In the genomic region with DNA sequence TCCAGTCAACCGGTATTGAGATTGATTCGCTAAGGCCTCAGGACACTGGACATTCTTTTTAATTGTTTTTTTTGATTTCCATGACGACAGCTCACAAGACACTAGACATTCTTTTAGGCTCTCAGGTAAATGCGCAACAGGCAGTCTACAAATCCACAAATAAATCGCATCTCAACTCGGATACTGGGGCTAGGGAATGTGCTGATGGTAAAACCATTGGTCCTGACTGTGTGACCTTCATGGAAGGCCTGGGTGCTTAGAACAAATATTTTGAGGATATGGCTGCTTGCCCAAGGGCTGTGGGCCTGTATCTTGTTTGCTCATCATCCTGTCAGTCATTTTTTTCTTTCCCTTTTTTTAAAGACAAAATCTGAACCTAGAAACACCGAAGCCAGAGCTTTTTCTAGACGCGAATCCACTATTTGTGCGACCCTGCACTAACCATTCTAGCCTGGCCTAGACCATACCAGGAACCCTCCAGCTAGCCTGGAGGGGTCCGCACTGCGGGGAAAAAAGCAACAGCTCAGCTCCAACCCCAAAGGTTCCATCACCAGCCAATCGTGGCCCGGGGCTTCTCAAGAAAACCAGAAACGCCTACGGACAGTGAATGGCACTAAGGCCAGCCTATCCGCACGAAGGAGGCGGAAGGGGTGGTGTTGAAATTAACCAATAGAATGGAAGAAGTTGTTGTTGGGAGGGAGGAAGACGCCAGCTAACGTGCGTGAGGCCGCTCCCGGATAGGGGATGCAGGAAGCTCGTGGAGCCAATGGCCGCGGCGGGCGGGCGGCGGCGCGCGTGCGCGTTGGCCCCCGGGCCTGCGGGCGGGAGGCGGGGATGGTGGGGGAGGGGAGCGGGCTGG, we compare ENCODE assay signal across 8 cellular contexts. TPM values are rescaled to one million over a fixed set of nuclear protein-coding genes. Genes with fewer than 3 reads are reported as not detected.
DNase-seq lines count a peak whose midpoint lies in the region; ATAC-seq, FAIRE-seq and TF ChIP-seq lines count a peak whose summit lies in the region.

No MANE protein-coding gene starts in this region.

- TF ChIP-seq CTCF in OCI-LY1 (IDR thresholded peaks at IDR 0.05; ENCODE audit: low read length) (no peak), endothelial cell of umbilical vein (IDR thresholded peaks at IDR 0.05; ENCODE audit: extremely low read depth in 1 of 2, insufficient read depth in 1 of 2, low read depth in 1 of 2, low read length in 2 of 2) (no peak)

- H3K27ac ChIP-seq in OCI-LY1 (ENCODE audit: low read depth, low read length, poor library complexity, severe bottlenecking) = peak overlapping the region; percentile 86
- peak overlapping the region; percentile 52 for H3K27ac ChIP-seq in endothelial cell of umbilical vein (ENCODE audit: insufficient read depth, low read depth, low read length)

- intact Hi-C loops in endothelial cell of umbilical vein (cut with micrococcal nuclease) = loop anchor here (1.0 to 5.0 kb wide), 8 partner anchors 18 to 1725 kb away; a partner anchor contains a TSS

- peaks cover 67% of the 10 kb centered on the region for H3K4me1 ChIP-seq in OCI-LY1 (ENCODE audit: insufficient read depth, low read length, severe bottlenecking)
- H3K4me1 ChIP-seq in endothelial cell of umbilical vein (ENCODE audit: control insufficient read depth, extremely low read depth, insufficient read depth, low read length) = peaks cover 23% of the 10 kb centered on the region

- peak; percentile 99 for DNase-seq in DMS 273 (lab: John Stamatoyannopoulos, UW; ENCODE audit: unreplicated experiment)
- DNase-seq in HuH-7 (ENCODE audit: low spot score) = peak; percentile 99
- DNase-seq in activated T-cell treated with anti-CD3 and anti-CD28 coated beads for 1 hour (ENCODE audit: low read depth) = peak; percentile 97
- peak; percentile 100 for DNase-seq in endothelial cell of umbilical vein (ENCODE audit: low read depth, low spot score)
- peak; percentile 99 for DNase-seq in midbrain (lab: John Stamatoyannopoulos, UW)
- DNase-seq in stimulated activated CD8-positive, alpha-beta memory T cell treated with anti-CD3 and anti-CD28 coated beads, Interleukin-15, amount 100 ng/mL, for 48 hours (ENCODE audit: low read depth in 2 of 2) = peak; percentile 97 to 98

- POLR2A ChIA-PET in endothelial cell of umbilical vein (lab: Charles Lee) = interaction anchor here (0.6 to 2.0 kb wide), 24 partner anchors 9 to 85 kb away, joined by 3 to 52 read pairs (median 4); a partner anchor contains a TSS

- no peaks in the 10 kb centered on the region for H3F3A ChIP-seq in OCI-LY1 (ENCODE audit: insufficient read depth, low read length)

- BruUV-seq in endothelial cell of umbilical vein (replicated peaks; lab: Mats Ljungman, UMichigan) = TSS peak; percentile 47

- H2AFZ ChIP-seq in OCI-LY1 (ENCODE audit: low read length) (no peak overlapping the region), endothelial cell of umbilical vein (ENCODE audit: low read depth, low read length) (peak overlapping the region; percentile 74)

- CTCF ChIA-PET in endothelial cell of umbilical vein (lab: Charles Lee) = interaction anchor here (0.7 to 4.6 kb wide), 18 partner anchors 13 to 785 kb away, joined by 3 to 39 read pairs (median 4); a partner anchor contains a TSS

- no peaks in the 10 kb centered on the region for H4K20me1 ChIP-seq in OCI-LY1 (ENCODE audit: insufficient read depth, low read length)
- H4K20me1 ChIP-seq in endothelial cell of umbilical vein (replicated peaks; ENCODE audit: control insufficient read depth, extremely low read depth, insufficient read depth, low read length) = no peaks in the 10 kb centered on the region

- H3K79me2 ChIP-seq in OCI-LY1 (ENCODE audit: insufficient read depth, low read length) (peaks cover 42% of the 10 kb centered on the region), endothelial cell of umbilical vein (ENCODE audit: control insufficient read depth, insufficient read depth, low read length) (peaks cover 45% of the 10 kb centered on the region)

- no peaks in the 10 kb centered on the region for H3K9me3 ChIP-seq in OCI-LY1 (ENCODE audit: low read length)
- H3K9me3 ChIP-seq in endothelial cell of umbilical vein (replicated peaks; ENCODE audit: control insufficient read depth, insufficient read depth, low read length) = no peaks in the 10 kb centered on the region

- H3K36me3 ChIP-seq in OCI-LY1 (ENCODE audit: insufficient read depth, low read length) (peaks cover 41% of the 10 kb centered on the region), endothelial cell of umbilical vein (ENCODE audit: control insufficient read depth in 2 of 2, extremely low read depth in 1 of 2, insufficient read depth in 2 of 2, low read length in 2 of 2) (peaks cover 0 to 8% of the 10 kb centered on the region in 2 experiments)

- H3K9ac ChIP-seq in OCI-LY1 (ENCODE audit: low read length) (peak overlapping the region; percentile 74), endothelial cell of umbilical vein (replicated peaks; ENCODE audit: extremely low read depth, insufficient read depth, low read length) (peak overlapping the region; percentile 53)

- H3K27me3 ChIP-seq in OCI-LY1 (ENCODE audit: insufficient read depth, low read length) (no peaks in the 10 kb centered on the region), endothelial cell of umbilical vein (ENCODE audit: control insufficient read depth in 2 of 2, insufficient read depth in 2 of 2, low read length in 2 of 2) (peaks cover 17 to 20% of the 10 kb centered on the region in 2 experiments)

- TF ChIP-seq POLR2A in endothelial cell of umbilical vein (IDR thresholded peaks at IDR 0.05; ENCODE audit: low read depth, low read length) = peak; percentile 52

- no peaks in the 10 kb centered on the region for H3K9me1 ChIP-seq in endothelial cell of umbilical vein (replicated peaks; ENCODE audit: control insufficient read depth, extremely low read depth, insufficient read depth, low read length)

- peak; percentile 94 for ATAC-seq in GM21526 (IDR thresholded peaks at IDR 0.05; ENCODE audit: low FRiP score, unreplicated experiment)

- dilution Hi-C loops in endothelial cell of umbilical vein (cut with MboI; ENCODE audit: extremely low pct_ligation_motif_present, low sequenced_read_pairs) = no loop called here

- peak; percentile 84 for FAIRE-seq in endothelial cell of umbilical vein (lab: Jason Lieb, UNC)

- H3K9me2 ChIP-seq in OCI-LY1 (ENCODE audit: low read depth, low read length) = no peaks in the 10 kb centered on the region

- H3K4me3 ChIP-seq in OCI-LY1 (ENCODE audit: low read depth, low read length, poor library complexity, severe bottlenecking) (peak overlapping the region; percentile 91), endothelial cell of umbilical vein (replicated peaks in 1 of 3; ENCODE audit: insufficient read depth in 1 of 3, low read depth in 1 of 3, low read length in 3 of 3) (peak overlapping the region in 2 of 3 experiments; percentile 49 to 67)

- H3K4me2 ChIP-seq in OCI-LY1 (ENCODE audit: low read length) = peak overlapping the region; percentile 75
- peak overlapping the region; percentile 83 for H3K4me2 ChIP-seq in endothelial cell of umbilical vein (ENCODE audit: insufficient read depth, low read length)

TF ChIP-seq in endothelial cell of umbilical vein, 7 proteins besides CTCF, POLR2A, EP300 and RAD21:
- TF ChIP-seq EZH2 (IDR thresholded peaks at IDR 0.05; ENCODE audit: borderline replicate concordance, low read depth, low read length, severe bottlenecking) (no peak), POLR2AphosphoS5 (IDR thresholded peaks at IDR 0.05; ENCODE audit: insufficient read depth, low read depth, low read length) (peak; percentile 50)
TF ChIP-seq in endothelial cell of umbilical vein: peak in this region for 1.

RNA-seq across cellular contexts. Expression of a gene that starts 18.1 kb away (rescaled TPM):
- 97.9 and 102 TPM in 2 replicates for total RNA-seq in endothelial cell of umbilical vein
- polyA plus RNA-seq in endothelial cell of umbilical vein = 35.9 and 53.8 TPM in 2 replicates
- polyA plus RNA-seq in endothelial cell of umbilical vein (2011; cell fraction: cytosol; rRNA removed) = 34.4 and 35.9 TPM in 2 replicates
- polyA plus RNA-seq in endothelial cell of umbilical vein (2011; cell fraction: nucleus; rRNA removed) = 242 and 270 TPM in 2 replicates
- 47.9 and 49.9 TPM in 2 replicates for polyA plus RNA-seq in endothelial cell of umbilical vein (2012)
- polyA minus RNA-seq in endothelial cell of umbilical vein = 140 and 151 TPM in 2 replicates
- polyA minus RNA-seq in endothelial cell of umbilical vein (2011; cell fraction: cytosol; rRNA and poly(A)+ RNA removed) = 29.8 TPM
- polyA minus RNA-seq in endothelial cell of umbilical vein (2011; cell fraction: nucleus; rRNA and poly(A)+ RNA removed) = 377 and 533 TPM in 2 replicates

Comparison
In these comparisons a context has a peak if more than half of its experiments do, and no peak if none do; other contexts are left out.
1. Peak in every context shown above with its lines: DNase-seq, ATAC-seq, H3K4me3 ChIP-seq and H3K27ac ChIP-seq.